ENCODE assay signal across 9 cellular contexts in the genomic region with DNA sequence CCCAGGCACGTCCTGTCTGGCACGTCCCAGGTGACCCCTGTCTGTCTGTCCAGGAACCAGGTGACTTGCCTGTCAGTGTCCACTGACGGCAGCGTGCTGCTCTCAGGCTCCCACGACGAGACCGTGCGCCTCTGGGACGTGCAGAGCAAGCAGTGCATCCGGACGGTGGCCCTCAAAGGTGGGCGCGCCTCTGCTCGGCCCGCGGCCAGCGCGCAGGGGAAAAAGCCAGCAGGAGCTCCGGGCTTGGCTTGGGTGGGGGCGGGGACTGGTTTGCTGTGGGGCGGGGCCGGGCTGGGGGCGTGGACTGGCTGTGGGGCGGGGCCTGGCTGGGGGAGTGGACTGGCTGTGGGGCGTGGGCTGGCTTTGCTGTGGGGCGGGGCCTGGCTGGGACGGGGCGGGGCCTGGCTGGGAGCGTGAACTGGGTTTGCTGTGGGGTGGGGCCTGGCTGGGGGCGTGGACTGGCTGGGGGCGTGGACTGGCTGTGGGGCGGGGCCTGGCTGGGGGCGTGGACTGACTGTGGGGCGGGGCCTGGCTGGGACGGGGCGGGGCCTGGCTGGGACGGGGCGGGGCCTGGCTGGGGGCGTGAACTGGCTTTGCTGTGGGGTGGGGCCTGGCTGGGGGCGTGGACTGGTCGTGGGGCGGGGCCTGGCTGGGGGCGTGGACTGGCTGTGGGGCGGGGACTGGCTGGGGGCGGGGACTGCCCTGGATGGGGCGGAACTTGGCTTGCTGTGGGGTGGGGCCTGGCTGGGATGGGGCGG. TPM values are rescaled to one million over a fixed set of nuclear protein-coding genes. Genes with fewer than 3 reads are reported as not detected.
DNase-seq lines count a peak whose midpoint lies in the region; ATAC-seq and TF ChIP-seq lines count a peak whose summit lies in the region.
"Had no signal": no experiment of that assay in that cellular context is flagged by ENCODE, and none has a peak within 500 bp of the region (broad histone marks: within the 10 kb centered on the region; RNA-seq: fewer than 3 reads in every experiment).

No MANE protein-coding gene starts in this region.

- peaks cover 5% of the 10 kb centered on the region; the same call in 1 of the 2 replicates for H3K79me2 ChIP-seq in DND-41 (ENCODE audit: insufficient read depth, low read length)

- H3K9me3 ChIP-seq in DND-41 (ENCODE audit: insufficient read depth, low read length, severe bottlenecking) (no peaks in the 10 kb centered on the region), ovary (no peaks in the 10 kb centered on the region)

- peaks cover 13% of the 10 kb centered on the region for H3K36me3 Mint-ChIP-seq in T-cell
- H3K36me3 Mint-ChIP-seq in activated naive CD8-positive, alpha-beta T cell treated with anti-CD3 and anti-CD28 coated beads for 36 hours = peaks cover 8% of the 10 kb centered on the region

- H3K36me3 ChIP-seq in DND-41 (ENCODE audit: insufficient read depth, low read length) = peaks cover 69% of the 10 kb centered on the region
- no peaks in the 10 kb centered on the region for H3K36me3 ChIP-seq in ovary

- WGBS in ovary, 3 donors = 72 to 87% (median 87%) methylated on average over 13 to 44 of the region's 47 CpGs

- H3K27ac Mint-ChIP-seq in T-cell = no peak overlapping the region
- no peak overlapping the region for H3K27ac Mint-ChIP-seq in activated naive CD8-positive, alpha-beta T cell treated with anti-CD3 and anti-CD28 coated beads for 36 hours

- DNase-seq in DND-41 = peak; percentile 66
- DNase-seq in T-cell = peak in 30 of 34 experiments; percentile 28 to 72 (median 58)
- peak; percentile 72 for DNase-seq in activated naive CD8-positive, alpha-beta T cell treated with anti-CD3 and anti-CD28 coated beads for 36 hours
- DNase-seq in ovary = peak in 3 of 5 donors; percentile 37 to 54 (median 44)
- DNase-seq in NCI-H526 (lab: John Stamatoyannopoulos, UW) = no peak
- DNase-seq in GM19240 (ENCODE audit: insufficient read length, low spot score) = no peak
- DNase-seq in posterior vena cava (ENCODE audit: low spot score) = no peak
- DNase-seq in NCI-H1694 (lab: John Stamatoyannopoulos, UW) = no peak

- H3K4me1 Mint-ChIP-seq in T-cell = peaks cover 2 to 4% (median 3%) of the 10 kb centered on the region in 3 donors
- peaks cover 4% of the 10 kb centered on the region for H3K4me1 Mint-ChIP-seq in activated naive CD8-positive, alpha-beta T cell treated with anti-CD3 and anti-CD28 coated beads for 36 hours

- no peak overlapping the region for H2AFZ ChIP-seq in DND-41 (ENCODE audit: low read depth, low read length)

- CTCF ChIA-PET in T-cell (lab: Charles Lee) = no interaction called here

- H4K20me1 ChIP-seq in DND-41 (ENCODE audit: insufficient read depth, low read length) = peaks cover 49% of the 10 kb centered on the region

- TF ChIP-seq CTCF in DND-41 (IDR thresholded peaks at IDR 0.05; ENCODE audit: borderline replicate concordance, extremely low read depth, low read length, poor library complexity, severe bottlenecking) (no peak), ovary (IDR thresholded peaks at IDR 0.05) (no peak)

- H3K4me3 ChIP-seq in DND-41 (ENCODE audit: low read depth in 1 of 2, low read length in 2 of 2) (no peak overlapping the region), ovary (no peak overlapping the region)

- H3K27ac ChIP-seq in DND-41 (ENCODE audit: low read length) (no peak overlapping the region), ovary (no peak overlapping the region)

- no peak overlapping the region for H3K4me2 ChIP-seq in DND-41 (ENCODE audit: insufficient read depth, low read length)

- no peak for TF ChIP-seq POLR2A in ovary (IDR thresholded peaks at IDR 0.05)

- ATAC-seq in DND-41 (ENCODE audit: insufficient read depth, low read depth) = peak; percentile 43; the same call in 1 of the 3 replicates
- ATAC-seq in T-cell (replicated peaks in 1 of 4) = peak; percentile 22 to 67 (median 42)

- TF ChIP-seq EP300 in ovary (IDR thresholded peaks at IDR 0.05) = no peak

- H3K27me3 ChIP-seq in DND-41 (ENCODE audit: insufficient read depth, low read length, poor library complexity) = peaks cover 4% of the 10 kb centered on the region
- no peaks in the 10 kb centered on the region for H3K27me3 ChIP-seq in ovary

- no peaks in the 10 kb centered on the region for H3K27me3 Mint-ChIP-seq in T-cell
- H3K27me3 Mint-ChIP-seq in activated naive CD8-positive, alpha-beta T cell treated with anti-CD3 and anti-CD28 coated beads for 36 hours = peaks cover under 1% of the 10 kb centered on the region

- H3K4me1 ChIP-seq in DND-41 (ENCODE audit: insufficient read depth, low read length) = peaks cover 7% of the 10 kb centered on the region
- H3K4me1 ChIP-seq in ovary (ENCODE audit: insufficient read depth) = peaks cover 2% of the 10 kb centered on the region

- intact Hi-C loops in ovary (cut with DNase I) (loop anchor here in 1 of 4 donors (10.0 kb wide), 1 partner anchor 217 kb away; no protein-coding TSS in a partner anchor), posterior vena cava (cut with DNase I) (loop anchor here (10.0 kb wide), 2 partner anchors 217 to 227 kb away; no protein-coding TSS in a partner anchor)

- H3K4me3 Mint-ChIP-seq in T-cell = no peak overlapping the region
- no peak overlapping the region for H3K4me3 Mint-ChIP-seq in activated naive CD8-positive, alpha-beta T cell treated with anti-CD3 and anti-CD28 coated beads for 36 hours

- no peak overlapping the region for H3K9ac ChIP-seq in DND-41 (ENCODE audit: low read depth, low read length)

- no peaks in the 10 kb centered on the region for H3K9me3 Mint-ChIP-seq in T-cell
- no peaks in the 10 kb centered on the region for H3K9me3 Mint-ChIP-seq in activated naive CD8-positive, alpha-beta T cell treated with anti-CD3 and anti-CD28 coated beads for 36 hours

- POLR2A ChIA-PET in T-cell (lab: Charles Lee) = no interaction called here

RNA-seq across cellular contexts. Expression of a gene that starts 7.2 kb away (rescaled TPM):
- total RNA-seq in T-cell (10 to 100 TPM; 24.6 to 65.9 (median 53.5) TPM), ovary (10 to 100 TPM; 19.4 to 45.6 (median 31.2) TPM), posterior vena cava (10 to 100 TPM; 13.4 to 17.2 TPM)
- total RNA-seq in activated naive CD8-positive, alpha-beta T cell treated with anti-CD3 and anti-CD28 coated beads for 36 hours = 100 to 1,000 TPM; 126 to 127 TPM
- polyA plus RNA-seq in ovary = 10 to 100 TPM in 1 of 2 donors, 1 to 10 TPM in 1; 3.5 to 24.3 TPM

RNA-seq across cellular contexts. Expression of a gene that starts 8.9 kb away (rescaled TPM):
- total RNA-seq in T-cell = under 1 TPM in 3 of 5 donors, not detected in 2; 0.07 to 0.44 (median 0.09) TPM
- total RNA-seq in activated naive CD8-positive, alpha-beta T cell treated with anti-CD3 and anti-CD28 coated beads for 36 hours = not detected
- 1 to 10 TPM in 1 of 7 donors, under 1 TPM in 4, not detected in 2; 0.22 to 7.4 (median 0.32) TPM for total RNA-seq in ovary
- polyA plus RNA-seq in ovary = under 1 TPM in 1 of 2 donors, not detected in 1; 0.07 TPM
- total RNA-seq in posterior vena cava = under 1 TPM in 1 of 2 donors, not detected in 1; 0.05 TPM
- polyA plus RNA-seq: aorta had no signal

RNA-seq across cellular contexts. Expression of a gene that starts 29.6 kb away (rescaled TPM):
- total RNA-seq in T-cell (100 to 1,000 TPM; 319 to 423 (median 372) TPM), ovary (100 to 1,000 TPM; 105 to 196 (median 127) TPM), posterior vena cava (10 to 100 TPM; 96.5 to 99.8 TPM)
- 100 to 1,000 TPM; 136 to 138 TPM for total RNA-seq in activated naive CD8-positive, alpha-beta T cell treated with anti-CD3 and anti-CD28 coated beads for 36 hours
- 100 to 1,000 TPM in 1 of 2 donors, 10 to 100 TPM in 1; 26.0 to 162 TPM for polyA plus RNA-seq in ovary

RNA-seq across cellular contexts. Expression of a gene that starts 30.0 kb away (rescaled TPM):
- total RNA-seq in T-cell (not detected), ovary (not detected), posterior vena cava (not detected)
- total RNA-seq in activated naive CD8-positive, alpha-beta T cell treated with anti-CD3 and anti-CD28 coated beads for 36 hours = not detected
- polyA plus RNA-seq in ovary = not detected
- total RNA-seq: aorta had no signal
- polyA plus RNA-seq: aorta had no signal

RNA-seq across cellular contexts. Expression of a gene that starts 35.1 kb away (rescaled TPM):
- total RNA-seq in T-cell (100 to 1,000 TPM; 239 to 385 (median 314) TPM), ovary (100 to 1,000 TPM in 6 of 7 donors, 10 to 100 TPM in 1; 60.6 to 438 (median 210) TPM), posterior vena cava (100 to 1,000 TPM in 1 of 2 donors, 10 to 100 TPM in 1; 94.7 to 136 TPM)
- 10 to 100 TPM; 76.0 to 80.5 TPM for total RNA-seq in activated naive CD8-positive, alpha-beta T cell treated with anti-CD3 and anti-CD28 coated beads for 36 hours
- 100 to 1,000 TPM in 1 of 2 donors, 10 to 100 TPM in 1; 90.6 to 159 TPM for polyA plus RNA-seq in ovary

Comparison
In these comparisons a context has a peak if more than half of its experiments do, and no peak if none do; other contexts are left out.
1. DNase-seq: peak in DND-41 (single experiment), T-cell (30 of 34), activated naive CD8-positive, alpha-beta T cell treated with anti-CD3 and anti-CD28 coated beads for 36 hours (single experiment) and ovary (3 of 5); none in NCI-H526 (0 of 2), GM19240 (single experiment), posterior vena cava (single experiment) and NCI-H1694 (single experiment).